In the genomic region with DNA sequence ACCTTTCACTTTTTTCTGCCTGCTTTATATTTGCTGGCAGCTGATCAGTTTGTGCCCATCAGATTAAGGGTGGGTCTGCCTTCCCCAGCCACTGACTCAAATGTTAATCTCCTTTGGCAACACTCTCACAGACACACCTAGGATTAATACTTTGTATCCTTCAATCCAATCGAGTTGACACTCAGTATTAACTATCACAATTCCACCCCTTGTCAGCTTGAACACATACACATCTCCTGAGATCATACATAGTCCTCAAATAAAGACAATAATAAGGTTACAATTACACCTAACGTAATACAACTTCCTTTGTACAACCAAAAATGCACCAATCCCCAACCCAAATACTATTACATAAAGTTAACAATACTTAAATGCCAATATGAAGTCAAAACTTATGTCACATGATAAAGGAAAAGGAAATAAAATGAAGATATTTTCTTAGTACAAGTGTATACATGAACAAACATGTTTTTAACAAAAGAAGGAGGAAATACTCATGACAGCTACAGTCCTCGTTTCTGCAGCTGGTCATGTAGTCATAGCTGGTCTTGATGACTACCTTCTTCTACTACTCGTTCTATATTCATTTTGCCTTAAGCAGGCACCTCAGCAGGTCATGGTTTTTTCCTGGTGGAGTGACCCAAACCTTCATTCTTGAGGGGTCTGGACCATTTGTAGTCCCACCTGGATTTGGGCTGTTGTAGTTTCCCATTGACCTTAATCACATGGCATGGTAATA, we compare ENCODE assay signal across 22 cellular contexts.
"Had no signal": no experiment of that assay in that cellular context is flagged by ENCODE, and none has a peak within 500 bp of the region (broad histone marks: within the 10 kb centered on the region; RNA-seq: fewer than 3 reads in every experiment).

No MANE protein-coding gene starts in this region.

- DNase-seq: dorsolateral prefrontal cortex; effector CD4-positive, alpha-beta T cell; foreskin fibroblast; heart left ventricle; left colon; left ventricle myocardium inferior; lower lobe of right lung; natural killer cell; occipital lobe; pancreas; stimulated activated CD4-positive, alpha-beta T cell treated with anti-CD3 and anti-CD28 coated beads, Interleukin-2, amount 100 ng/mL, for 24 hours; stimulated activated CD4-positive, alpha-beta T cell treated with anti-CD3 and anti-CD28 coated beads, Interleukin-4, amount 100 ng/mL, for 24 hours; stimulated activated naive CD4-positive, alpha-beta T cell treated with Interleukin-2 at 50 U/mL for 16 hours; stomach; thyroid gland; trophoblast cell had no signal

- ATAC-seq: gastroesophageal sphincter; heart left ventricle; left colon; lower lobe of right lung; natural killer cell; pancreas; sciatic nerve; stimulated activated effector memory CD8-positive, alpha-beta T cell treated with anti-CD3 and anti-CD28 coated beads, Interleukin-12 subunit alpha, Interleukin-12 subunit beta, amount 100 ng/mL, for 72 hours had no signal

- FAIRE-seq: pancreas had no signal

- H3K4me3 ChIP-seq: dorsolateral prefrontal cortex, gastroesophageal sphincter, heart left ventricle, hepatocyte, left ventricle myocardium inferior, lower lobe of right lung, pancreas, right atrium auricular region, stomach, thyroid gland, vagina had no signal

- H3K9me3 ChIP-seq: pancreas, thyroid gland, vagina had no signal

- H3K4me1 ChIP-seq: gastroesophageal sphincter, heart left ventricle, left ventricle myocardium inferior, lower lobe of right lung, pancreas, right atrium auricular region, stomach, thyroid gland, vagina had no signal

- H3K27ac ChIP-seq: dorsolateral prefrontal cortex, gastroesophageal sphincter, heart left ventricle, hepatocyte, left ventricle myocardium inferior, lower lobe of right lung, pancreas, right atrium auricular region, stomach, thyroid gland, vagina had no signal

- H3K36me3 ChIP-seq: gastroesophageal sphincter, heart left ventricle, left ventricle myocardium inferior, lower lobe of right lung, pancreas, right atrium auricular region, stomach, thyroid gland, vagina had no signal

- H3K27me3 ChIP-seq: dorsolateral prefrontal cortex, gastroesophageal sphincter, heart left ventricle, hepatocyte, pancreas, right atrium auricular region, stomach, thyroid gland, vagina had no signal
